Comparison of ENCODE assay signal across 8 cellular contexts in the genomic region with DNA sequence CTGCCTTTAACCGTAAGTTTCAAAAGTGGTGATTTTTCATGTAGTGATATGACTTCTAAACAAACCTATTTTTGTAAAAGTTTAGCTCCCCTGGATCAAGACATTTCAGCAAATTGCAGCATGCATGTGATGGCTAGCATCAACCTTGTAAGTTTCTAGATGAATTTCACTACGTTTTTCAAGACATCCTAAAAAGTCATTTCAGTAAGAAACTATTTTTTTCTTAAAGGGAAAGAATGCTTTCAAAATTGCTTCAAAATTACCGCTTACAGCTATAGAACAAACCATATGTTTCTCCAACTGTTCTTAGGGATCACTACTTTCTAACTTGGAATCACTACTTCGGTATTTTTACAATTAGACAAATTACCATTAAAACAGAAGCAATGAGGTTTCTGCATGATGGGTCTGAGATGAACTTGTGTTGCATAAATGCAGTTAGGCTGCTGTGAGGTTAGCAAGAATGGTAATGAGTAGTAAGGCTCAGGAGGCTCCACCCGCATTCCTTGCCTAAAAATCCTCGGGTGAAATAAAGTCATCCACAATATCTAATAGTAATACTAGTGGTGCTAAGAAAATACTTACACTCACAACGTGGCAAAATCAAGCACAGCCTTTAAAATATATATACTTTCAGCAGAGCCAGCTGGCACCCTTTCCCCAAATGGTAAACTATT. TPM values are rescaled to one million over a fixed set of nuclear protein-coding genes. Genes with fewer than 3 reads are reported as not detected.
DNase-seq lines count a peak whose midpoint lies in the region; ATAC-seq and TF ChIP-seq lines count a peak whose summit lies in the region.

No MANE protein-coding gene starts in this region.

- CTCF ChIA-PET in CD4-positive, alpha-beta T cell (lab: Charles Lee) = interaction anchor here (0.7 to 2.5 kb wide), 13 partner anchors 8 to 291 kb away, joined by 3 to 8 read pairs (median 3); a partner anchor contains a TSS

- no peak for TF ChIP-seq CTCF in CD4-positive, alpha-beta T cell (IDR thresholded peaks at IDR 0.05)
- no peak for TF ChIP-seq CTCF in esophagus squamous epithelium (IDR thresholded peaks at IDR 0.05)
- TF ChIP-seq CTCF in omental fat pad (IDR thresholded peaks at IDR 0.05) = no peak

- peaks cover 0 to 14% (median 0%) of the 10 kb centered on the region in 3 donors for H3K36me3 ChIP-seq in esophagus squamous epithelium

- POLR2A ChIA-PET in CD4-positive, alpha-beta T cell (lab: Charles Lee) = interaction anchor here (0.6 to 3.0 kb wide), 12 partner anchors 9 to 1690 kb away, joined by 3 to 41 read pairs (median 6); a partner anchor contains a TSS

- intact Hi-C loops in CD4-positive, alpha-beta T cell (cut with DNase I, micrococcal nuclease) = loop anchor here (2.0 to 5.0 kb wide), 5 partner anchors 86 to 239 kb away; a partner anchor contains a TSS
- intact Hi-C loops in esophagus squamous epithelium (cut with DNase I) = no loop called here

- no peak for DNase-seq in CD4-positive, alpha-beta T cell
- DNase-seq in RPMI7951 (ENCODE audit: low read depth) (peak; percentile 43), esophagus squamous epithelium (lab: John Stamatoyannopoulos, UW) (no peak), omental fat pad (ENCODE audit: low spot score) (no peak), erythroblast (lab: John Stamatoyannopoulos, UW) (no peak), NCI-H2171 (lab: John Stamatoyannopoulos, UW) (no peak)

- peak overlapping the region; percentile 85 for H3K4me3 Mint-ChIP-seq in CD4-positive, alpha-beta T cell

- peak overlapping the region; percentile 62 for H3K27ac Mint-ChIP-seq in CD4-positive, alpha-beta T cell

- no peaks in the 10 kb centered on the region for H3K9me3 Mint-ChIP-seq in CD4-positive, alpha-beta T cell

- TF ChIP-seq POLR2A in esophagus squamous epithelium (IDR thresholded peaks at IDR 0.05) (no peak), erythroblast (IDR thresholded peaks at IDR 0.05; ENCODE audit: low read length) (no peak)

- peaks cover 28% of the 10 kb centered on the region for H3K36me3 Mint-ChIP-seq in CD4-positive, alpha-beta T cell (ENCODE audit: low read depth)

- H3K9me3 ChIP-seq in CD4-positive, alpha-beta T cell (ENCODE audit: control insufficient read depth, low read length) = no peaks in the 10 kb centered on the region
- H3K9me3 ChIP-seq in esophagus squamous epithelium = no peaks in the 10 kb centered on the region

- H3K27ac ChIP-seq in CD4-positive, alpha-beta T cell (ENCODE audit: low read depth, low read length) = peak overlapping the region; percentile 73
- peak overlapping the region; percentile 84 to 93 (median 88) for H3K27ac ChIP-seq in esophagus squamous epithelium

- 17 to 20% methylated on average over 7 of the region's 7 CpGs for WGBS in esophagus squamous epithelium, 2 donors

- no peak for ATAC-seq in CD4-positive, alpha-beta T cell (ENCODE audit: poor library complexity)
- ATAC-seq in omental fat pad (ENCODE audit: low FRiP score) (peak; percentile 68), HG03108 (IDR thresholded peaks at IDR 0.05; ENCODE audit: unreplicated experiment) (no peak), HG03097 (IDR thresholded peaks at IDR 0.05; ENCODE audit: low FRiP score, unreplicated experiment) (no peak)

- no peaks in the 10 kb centered on the region for H3K27me3 Mint-ChIP-seq in CD4-positive, alpha-beta T cell

- no peaks in the 10 kb centered on the region for H3K27me3 ChIP-seq in CD4-positive, alpha-beta T cell (ENCODE audit: control insufficient read depth, insufficient read depth, low read length)
- H3K27me3 ChIP-seq in esophagus squamous epithelium = no peaks in the 10 kb centered on the region

- H3K4me3 ChIP-seq in esophagus squamous epithelium = peak overlapping the region; percentile 74 to 81 (median 77)

- H3K4me1 Mint-ChIP-seq in CD4-positive, alpha-beta T cell (ENCODE audit: low read depth) = peaks cover 31% of the 10 kb centered on the region

- peaks cover 3 to 35% (median 15%) of the 10 kb centered on the region in 3 donors for H3K4me1 ChIP-seq in esophagus squamous epithelium

RNA-seq across cellular contexts. Expression of a gene that starts 53.8 kb away (rescaled TPM):
- 1 to 10 TPM; 3.5 TPM for total RNA-seq in CD4-positive, alpha-beta T cell
- total RNA-seq in RPMI7951 (2014; rRNA removed; shearing (Covaris generic)) = 14.0 and 15.5 TPM in 2 replicates
- 10 to 100 TPM in 2 of 4 donors, 1 to 10 TPM in 2; 2.7 to 14.8 (median 9.1) TPM for total RNA-seq in esophagus squamous epithelium
- 10 to 100 TPM; 14.4 to 40.5 (median 21.5) TPM for total RNA-seq in omental fat pad
